12 cellular contexts compared by ENCODE assay signal in the genomic region with DNA sequence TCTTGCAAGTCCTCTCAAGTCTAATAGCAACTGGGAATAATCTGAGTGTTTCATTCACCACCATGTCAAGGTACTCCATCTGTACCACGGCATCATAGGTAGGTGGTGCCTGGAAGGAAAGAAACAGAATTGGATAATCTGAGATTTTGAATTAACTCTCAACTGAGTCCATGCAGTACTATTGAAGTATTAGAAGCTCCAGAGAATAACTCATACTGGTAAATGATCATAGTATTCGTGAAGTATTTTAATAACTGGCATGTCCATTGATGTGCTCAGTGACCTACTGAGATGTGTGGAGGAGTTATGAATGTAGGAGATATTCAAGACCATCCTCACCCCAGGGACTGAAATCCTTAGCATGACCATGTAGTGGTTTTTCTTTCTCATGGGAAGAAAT. TPM values are rescaled to one million over a fixed set of nuclear protein-coding genes. Genes with fewer than 3 reads are reported as not detected.
"Had no signal": no experiment of that assay in that cellular context is flagged by ENCODE, and none has a peak within 500 bp of the region (broad histone marks: within the 10 kb centered on the region; RNA-seq: fewer than 3 reads in every experiment).

No MANE protein-coding gene starts in this region.

- H3K4me3 ChIP-seq: GM23248, GM23338, HAP-1 had no signal

- H2AFZ ChIP-seq: GM23248, GM23338 had no signal

- H3K36me3 ChIP-seq: HAP-1 had no signal

- H3K9ac ChIP-seq: GM23248 had no signal

- H3K4me1 ChIP-seq: HAP-1 had no signal

- H3K27ac ChIP-seq: GM23248 had no signal

- H3K9me3 ChIP-seq: HAP-1 had no signal

- DNase-seq: GM23248, GOT3, H7, H9, HCEC 1CT, HFFc6 had no signal

- FAIRE-seq: H1, H54 had no signal

- ATAC-seq: GM23338, HCT116 had no signal

- H3K4me2 ChIP-seq: GM23338 had no signal

RNA-seq across cellular contexts. Expression of a gene that starts 27.1 kb away (rescaled TPM):
- total RNA-seq: GM23248, GM23338, H1, H4, H9 had no signal

RNA-seq across cellular contexts. Expression of a gene that starts 54.6 kb away (rescaled TPM):
- total RNA-seq: GM23248, GM23338, H1, H9 had no signal
